ENCODE assay signal across 15 cellular contexts in the genomic region with DNA sequence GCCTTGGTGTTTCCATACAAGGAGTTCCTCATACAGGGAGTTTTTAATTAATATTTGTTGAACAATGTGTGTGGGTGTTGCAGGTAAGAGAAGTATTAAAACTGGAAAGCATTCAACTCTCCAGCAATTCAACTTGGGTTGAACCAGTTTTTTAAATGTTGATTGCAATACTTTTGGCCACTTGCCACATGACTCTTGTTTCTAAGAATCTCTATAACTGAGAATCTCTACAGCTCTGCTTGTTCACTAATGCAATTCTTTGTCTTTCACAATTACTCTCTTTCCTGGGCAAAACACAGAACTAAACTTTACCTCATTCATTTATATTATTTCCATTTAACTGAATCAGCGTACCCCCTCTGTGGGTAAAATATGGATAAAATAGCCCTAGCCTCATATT.
DNase-seq lines count a peak whose midpoint lies in the region; ATAC-seq and TF ChIP-seq lines count a peak whose summit lies in the region.
"Had no signal": no experiment of that assay in that cellular context is flagged by ENCODE, and none has a peak within 500 bp of the region (broad histone marks: within the 10 kb centered on the region; RNA-seq: fewer than 3 reads in every experiment).

No MANE protein-coding gene starts in this region.

- intact Hi-C loops in CD8-positive, alpha-beta T cell (cut with DNase I, micrococcal nuclease) = no loop called here
- intact Hi-C loops in aorta (cut with DNase I) = no loop called here

- H3K4me1 ChIP-seq in CD8-positive, alpha-beta T cell (ENCODE audit: insufficient read depth, low read length) = no peaks in the 10 kb centered on the region
- H3K4me1 ChIP-seq in aorta (ENCODE audit: control insufficient read depth in 1 of 2, insufficient read depth in 2 of 2, low read length in 2 of 2) = no peaks in the 10 kb centered on the region

- no peak for TF ChIP-seq CTCF in CD8-positive, alpha-beta T cell (IDR thresholded peaks at IDR 0.05)
- TF ChIP-seq CTCF in cardiac fibroblast (IDR thresholded peaks at IDR 0.05; ENCODE audit: low read depth, low read length) = no peak

- DNase-seq in CD8-positive, alpha-beta T cell = no peak
- peak; percentile 62 for DNase-seq in LHCN-M2 (ENCODE audit: low read depth)
- DNase-seq in cardiac fibroblast (ENCODE audit: low read depth in 2 of 2) = peak; percentile 79 to 84
- DNase-seq in myocyte (ENCODE audit: low read depth) = peak; percentile 56
- no peak for DNase-seq in pons (ENCODE audit: low spot score)
- no peak for DNase-seq in NCI-H2029 (lab: John Stamatoyannopoulos, UW)
- DNase-seq in aorta = no peak
- DNase-seq in stimulated activated CD4-positive, alpha-beta T cell treated with anti-CD3 and anti-CD28 coated beads, Interleukin-12 subunit alpha, Interleukin-12 subunit beta, amount 100 ng/mL, for 4 hours = no peak
- DNase-seq: activated CD4-positive, alpha-beta T cell treated with anti-CD3 and anti-CD28 coated beads, Interleukin-2, amount 50 U/mL, for 1 hour; GOT3; mesendoderm; NCI-H1694; stimulated activated CD4-positive, alpha-beta T cell treated with anti-CD3 and anti-CD28 coated beads, Interleukin-4, amount 100 ng/mL, for 4 hours; T-cell had no signal

- WGBS in aorta, 2 donors = 96 to 97% methylated on average over 1 of the region's 1 CpG

- H3K27ac Mint-ChIP-seq in CD8-positive, alpha-beta T cell = peak overlapping the region; percentile 2

- H3K4me3 ChIP-seq in CD8-positive, alpha-beta T cell (ENCODE audit: low read depth, low read length) = no peak overlapping the region
- H3K4me3 ChIP-seq in cardiac fibroblast (replicated peaks in 1 of 2; ENCODE audit: low read depth in 2 of 2, low read length in 2 of 2) (no peak overlapping the region), aorta (ENCODE audit: low read length in 2 of 2) (no peak overlapping the region)

- no peaks in the 10 kb centered on the region for H3K27me3 Mint-ChIP-seq in CD8-positive, alpha-beta T cell (ENCODE audit: low read depth)
- H3K27me3 Mint-ChIP-seq: activated naive CD4-positive, alpha-beta T cell treated with anti-CD3 and anti-CD28 coated beads, Interleukin-2, amount 50 U/mL, for 24 hours; T-cell had no signal

- POLR2A ChIA-PET in CD8-positive, alpha-beta T cell (lab: Charles Lee) = no interaction called here

- H3K36me3 Mint-ChIP-seq in CD8-positive, alpha-beta T cell = peaks cover 72% of the 10 kb centered on the region

- H3K9me3 ChIP-seq in CD8-positive, alpha-beta T cell (ENCODE audit: low read length) = no peaks in the 10 kb centered on the region
- no peaks in the 10 kb centered on the region for H3K9me3 ChIP-seq in aorta (ENCODE audit: control insufficient read depth, low read length)

- H3K27ac ChIP-seq in CD8-positive, alpha-beta T cell (ENCODE audit: low read depth, low read length) = no peak overlapping the region
- H3K27ac ChIP-seq in aorta (ENCODE audit: low read depth in 1 of 2, low read length in 2 of 2) = no peak overlapping the region

- no peaks in the 10 kb centered on the region for H3K9me3 Mint-ChIP-seq in CD8-positive, alpha-beta T cell
- H3K9me3 Mint-ChIP-seq: activated naive CD4-positive, alpha-beta T cell treated with anti-CD3 and anti-CD28 coated beads, Interleukin-2, amount 50 U/mL, for 24 hours; T-cell had no signal

- no peak for ATAC-seq in CD8-positive, alpha-beta T cell
- no peak for ATAC-seq in aorta (ENCODE audit: low FRiP score)
- ATAC-seq: T-cell had no signal

- peaks cover 16% of the 10 kb centered on the region for H3K36me3 ChIP-seq in CD8-positive, alpha-beta T cell (ENCODE audit: insufficient read depth, low read length)
- H3K36me3 ChIP-seq in aorta (ENCODE audit: control insufficient read depth in 1 of 2, insufficient read depth in 2 of 2, low read length in 1 of 2) = no peaks in the 10 kb centered on the region

- CTCF ChIA-PET in CD8-positive, alpha-beta T cell (lab: Charles Lee) = no interaction called here

- peaks cover 6% of the 10 kb centered on the region for H3K4me1 Mint-ChIP-seq in CD8-positive, alpha-beta T cell (ENCODE audit: low read depth)

- H3K4me3 Mint-ChIP-seq in CD8-positive, alpha-beta T cell = no peak overlapping the region
- H3K4me3 Mint-ChIP-seq: activated naive CD4-positive, alpha-beta T cell treated with anti-CD3 and anti-CD28 coated beads, Interleukin-2, amount 50 U/mL, for 24 hours; T-cell had no signal

- H3K27me3 ChIP-seq in CD8-positive, alpha-beta T cell (ENCODE audit: insufficient read depth, low read length) = no peaks in the 10 kb centered on the region
- H3K27me3 ChIP-seq in aorta (ENCODE audit: control insufficient read depth in 1 of 2, insufficient read depth in 2 of 2, low read length in 1 of 2) = no peaks in the 10 kb centered on the region

Comparison
In these comparisons a context has a peak if more than half of its experiments do, and no peak if none do; other contexts are left out.
1. DNase-seq: peak in LHCN-M2 (single experiment), cardiac fibroblast (2 of 2) and myocyte (single experiment); none in CD8-positive, alpha-beta T cell (0 of 7), pons (single experiment), NCI-H2029 (single experiment), aorta (0 of 2) and stimulated activated CD4-positive, alpha-beta T cell treated with anti-CD3 and anti-CD28 coated beads, Interleukin-12 subunit alpha, Interleukin-12 subunit beta, amount 100 ng/mL, for 4 hours (single experiment).